16 cellular contexts compared by ENCODE assay signal in the genomic region with DNA sequence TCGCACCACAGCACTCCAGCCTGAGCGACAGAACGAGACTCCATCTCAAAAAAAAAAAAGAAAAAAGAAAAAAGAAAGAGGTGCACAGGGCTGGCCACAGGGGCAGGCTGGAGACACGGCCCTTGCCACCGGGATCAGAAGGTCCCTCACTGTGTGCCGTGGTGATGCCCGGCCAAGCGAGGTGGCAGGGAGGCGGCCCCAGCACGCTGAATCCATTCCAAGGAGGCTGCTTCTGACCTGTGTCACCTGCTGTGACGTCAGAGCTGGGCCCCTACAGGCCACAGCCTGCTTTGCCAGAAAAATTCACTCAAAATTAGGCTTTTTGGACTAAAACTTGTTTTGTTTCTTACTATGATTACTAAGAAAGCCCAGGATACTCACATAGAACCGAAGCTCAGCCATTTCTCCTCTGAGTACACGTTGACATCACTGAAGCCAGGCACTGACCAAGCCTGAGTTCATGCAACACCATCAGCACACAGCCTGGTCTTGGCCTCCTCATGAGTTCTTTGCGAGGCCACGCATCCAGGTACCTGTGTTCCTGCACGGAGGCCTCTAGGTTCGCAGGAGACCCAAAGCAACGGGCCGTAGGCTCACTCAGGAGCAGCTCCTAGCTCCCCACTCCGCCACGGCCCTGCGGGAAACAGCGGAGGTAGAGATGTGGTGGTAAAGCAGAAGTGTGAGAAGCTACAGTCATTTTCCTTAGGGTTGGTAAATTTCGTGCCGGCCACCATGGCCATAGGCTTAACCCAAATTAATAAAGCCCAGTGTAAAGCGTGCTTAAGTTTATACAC.
DNase-seq lines count a peak whose midpoint lies in the region; ATAC-seq, FAIRE-seq and TF ChIP-seq lines count a peak whose summit lies in the region.
"Had no signal": no experiment of that assay in that cellular context is flagged by ENCODE, and none has a peak within 500 bp of the region (broad histone marks: within the 10 kb centered on the region; RNA-seq: fewer than 3 reads in every experiment).

No MANE protein-coding gene starts in this region.

- H3K27ac Mint-ChIP-seq in endodermal cell = no peak overlapping the region
- H3K27ac Mint-ChIP-seq in naive thymus-derived CD8-positive, alpha-beta T cell = no peak overlapping the region
- H3K27ac Mint-ChIP-seq: B cell; CD4-positive, alpha-beta T cell; GM23338 had no signal

- H3F3A ChIP-seq in PC-9 (ENCODE audit: insufficient read depth, low read depth) = no peaks in the 10 kb centered on the region

- TF ChIP-seq POLR2A in HepG2 (IDR thresholded peaks at IDR 0.05; ENCODE audit: insufficient read depth in 1 of 2, low read depth in 2 of 2, low read length in 2 of 2) (no peak), right lobe of liver (IDR thresholded peaks at IDR 0.05) (no peak), GM12892 (IDR thresholded peaks at IDR 0.05; ENCODE audit: low read depth, low read length) (no peak)

- POLR2A ChIA-PET in HepG2 (lab: Yijun Ruan, JAX) (no interaction called here), PC-9 (lab: Charles Lee; ENCODE audit: unreplicated experiment) (no interaction called here)
- POLR2A ChIA-PET in naive thymus-derived CD8-positive, alpha-beta T cell (lab: Charles Lee) = no interaction called here

- intact Hi-C loops in HepG2 (cut with micrococcal nuclease; ENCODE audit: unreplicated experiment) (no loop called here), right lobe of liver (cut with DNase I) (no loop called here), PC-9 (cut with micrococcal nuclease; ENCODE audit: unreplicated experiment) (no loop called here)

- H3K4me1 Mint-ChIP-seq in endodermal cell = no peaks in the 10 kb centered on the region
- H3K4me1 Mint-ChIP-seq in naive thymus-derived CD8-positive, alpha-beta T cell = peaks cover 0 to 4% (median 0%) of the 10 kb centered on the region in 4 donors
- H3K4me1 Mint-ChIP-seq: B cell, GM23338 had no signal

- no peak for TF ChIP-seq RAD21 in HepG2 (CRISPR knock-in tag; IDR thresholded peaks at IDR 0.05)

- H3K27me3 Mint-ChIP-seq in endodermal cell (ENCODE audit: insufficient read depth) = no peaks in the 10 kb centered on the region
- H3K27me3 Mint-ChIP-seq in naive thymus-derived CD8-positive, alpha-beta T cell = peaks cover 0 to 3% (median 0%) of the 10 kb centered on the region in 5 donors
- H3K27me3 Mint-ChIP-seq: CD4-positive, alpha-beta T cell had no signal

- peaks cover 4% of the 10 kb centered on the region for H3K9me3 Mint-ChIP-seq in endodermal cell
- H3K9me3 Mint-ChIP-seq in naive thymus-derived CD8-positive, alpha-beta T cell = no peaks in the 10 kb centered on the region
- H3K9me3 Mint-ChIP-seq: CD4-positive, alpha-beta T cell had no signal

- no peaks in the 10 kb centered on the region for H3K4me1 ChIP-seq in HepG2 (ENCODE audit: insufficient read depth, low read length)
- no peaks in the 10 kb centered on the region for H3K4me1 ChIP-seq in right lobe of liver
- no peaks in the 10 kb centered on the region for H3K4me1 ChIP-seq in endodermal cell (ENCODE audit: control insufficient read depth, insufficient read depth, low read length)
- H3K4me1 ChIP-seq in osteoblast (ENCODE audit: insufficient read depth, low read length) = peaks cover 23% of the 10 kb centered on the region
- H3K4me1 ChIP-seq in PC-9 (replicated peaks; ENCODE audit: insufficient read depth) = no peaks in the 10 kb centered on the region

- ATAC-seq in HepG2 (peak; percentile 47; the same call in 2 of the 3 replicates), right lobe of liver (no peak)
- ATAC-seq in naive thymus-derived CD8-positive, alpha-beta T cell = no peak
- ATAC-seq: GM12878, GM23338 had no signal

- H3K4me3 ChIP-seq in HepG2 (replicated peaks in 1 of 3; ENCODE audit: insufficient read depth in 1 of 3, low read depth in 2 of 3, low read length in 3 of 3) (no peak overlapping the region), right lobe of liver (no peak overlapping the region), endodermal cell (ENCODE audit: low read length) (no peak overlapping the region), osteoblast (ENCODE audit: insufficient read depth, low read length) (no peak overlapping the region), PC-9 (no peak overlapping the region)
- H3K4me3 ChIP-seq: GM12878, GM23338 had no signal

- no peaks in the 10 kb centered on the region for H4K20me1 ChIP-seq in HepG2 (ENCODE audit: insufficient read depth, low read length)
- no peaks in the 10 kb centered on the region for H4K20me1 ChIP-seq in osteoblast (ENCODE audit: insufficient read depth, low read length)
- no peaks in the 10 kb centered on the region for H4K20me1 ChIP-seq in PC-9 (ENCODE audit: insufficient read depth)

- no peak overlapping the region for H3K4me3 Mint-ChIP-seq in endodermal cell
- H3K4me3 Mint-ChIP-seq in naive thymus-derived CD8-positive, alpha-beta T cell = no peak overlapping the region
- H3K4me3 Mint-ChIP-seq: B cell; CD4-positive, alpha-beta T cell; GM23338 had no signal

- TF ChIP-seq CTCF in HepG2 (CRISPR knock-in tag; IDR thresholded peaks at IDR 0.05) (no peak), right lobe of liver (IDR thresholded peaks at IDR 0.05) (no peak), endodermal cell (conservative IDR thresholded peaks at IDR 0.05) (peak; percentile 11), osteoblast (IDR thresholded peaks at IDR 0.05; ENCODE audit: extremely low read depth, low read depth, low read length) (no peak), PC-9 (conservative IDR thresholded peaks at IDR 0.05) (no peak)

- CTCF ChIA-PET in HepG2 (lab: Yijun Ruan, JAX; ENCODE audit: low intra/inter-chr PET ratio, low total read pairs) = no interaction called here
- CTCF ChIA-PET in PC-9 (lab: Charles Lee) = no interaction called here

- peaks cover 10 to 66% of the 10 kb centered on the region in 2 experiments; a peak in 4 of 5 replicates for H3K27me3 ChIP-seq in HepG2 (ENCODE audit: control insufficient read depth in 1 of 2, insufficient read depth in 2 of 2, low read length in 2 of 2)
- H3K27me3 ChIP-seq in right lobe of liver = no peaks in the 10 kb centered on the region
- H3K27me3 ChIP-seq in endodermal cell (ENCODE audit: control insufficient read depth, insufficient read depth, low read length, poor library complexity, severe bottlenecking) = no peaks in the 10 kb centered on the region
- H3K27me3 ChIP-seq in osteoblast (ENCODE audit: insufficient read depth, low read length) = no peaks in the 10 kb centered on the region
- H3K27me3 ChIP-seq in PC-9 (ENCODE audit: insufficient read depth, low read depth) = peaks cover 72% of the 10 kb centered on the region

- FAIRE-seq in HepG2 (lab: Jason Lieb, UNC) (no peak), GM12892 (lab: Jason Lieb, UNC) (no peak)
- FAIRE-seq: GM12878 had no signal

- no peaks in the 10 kb centered on the region for H3K9me2 ChIP-seq in PC-9 (ENCODE audit: insufficient read depth)

- H2AFZ ChIP-seq in HepG2 (ENCODE audit: low read length) (no peak overlapping the region), osteoblast (ENCODE audit: low read length) (no peak overlapping the region), PC-9 (no peak overlapping the region)
- H2AFZ ChIP-seq: GM23338 had no signal

- H3K9ac ChIP-seq in HepG2 (ENCODE audit: insufficient read depth, low read depth, low read length) (no peak overlapping the region), endodermal cell (ENCODE audit: extremely low read depth, low read length, poor library complexity, severe bottlenecking) (no peak overlapping the region)

- no peaks in the 10 kb centered on the region for H3K79me2 ChIP-seq in HepG2 (ENCODE audit: insufficient read depth, low read length)
- H3K79me2 ChIP-seq in osteoblast (ENCODE audit: insufficient read depth, low read length) = no peaks in the 10 kb centered on the region
- no peaks in the 10 kb centered on the region for H3K79me2 ChIP-seq in PC-9 (ENCODE audit: low read depth)

- WGBS in HepG2 (ENCODE audit: low lambda C conversion rate) = 40% methylated on average over 26 of the region's 26 CpGs
- WGBS in right lobe of liver (ENCODE audit: insufficient coverage, low coverage, low lambda C conversion rate, missing lambda C conversion rate) = 80% methylated on average over 21 of the region's 26 CpGs
- 87 to 90% methylated on average over 22 to 26 of the region's 26 CpGs for WGBS in endodermal cell (ENCODE audit: insufficient coverage in 1 of 2, insufficient read length in 1 of 2), 2 experiments

- TF ChIP-seq EP300 in HepG2 (IDR thresholded peaks at IDR 0.05; ENCODE audit: low read depth in 2 of 2, low read length in 2 of 2) (no peak), HepG2 (CRISPR knock-in tag; IDR thresholded peaks at IDR 0.05; ENCODE audit: borderline replicate concordance) (no peak)

- BruUV-seq in HepG2 (replicated peaks; lab: Mats Ljungman, UMichigan) = no TSS peak
- BruUV-seq in PC-9 (replicated peaks; lab: Mats Ljungman, UMichigan) = no TSS peak

- H3K4me2 ChIP-seq in HepG2 (ENCODE audit: low read depth, low read length) = no peak overlapping the region
- H3K4me2 ChIP-seq in osteoblast (ENCODE audit: insufficient read depth, low read length) = no peak overlapping the region
- no peak overlapping the region for H3K4me2 ChIP-seq in PC-9
- H3K4me2 ChIP-seq: GM23338 had no signal

- no peaks in the 10 kb centered on the region for H3K36me3 Mint-ChIP-seq in endodermal cell (ENCODE audit: low read depth)
- H3K36me3 Mint-ChIP-seq in naive thymus-derived CD8-positive, alpha-beta T cell = no peaks in the 10 kb centered on the region

- in situ Hi-C loops in HepG2 (cut with HindIII; ENCODE audit: extremely low pct_ligation_motif_present, low pct_unique_long_range_greater_than_20kb) = no loop called here

- H3K36me3 ChIP-seq in HepG2 (replicated peaks in 1 of 2; ENCODE audit: control insufficient read depth in 1 of 2, insufficient read depth in 2 of 2, low read length in 2 of 2) = no peaks in the 10 kb centered on the region
- H3K36me3 ChIP-seq in right lobe of liver = no peaks in the 10 kb centered on the region
- H3K36me3 ChIP-seq in endodermal cell (ENCODE audit: control insufficient read depth, insufficient read depth, low read length) = no peaks in the 10 kb centered on the region
- H3K36me3 ChIP-seq in osteoblast (ENCODE audit: insufficient read depth, low read length) = no peaks in the 10 kb centered on the region
- H3K36me3 ChIP-seq in PC-9 (ENCODE audit: low read depth) = no peaks in the 10 kb centered on the region

- no peak for DNase-seq in HepG2 (ENCODE audit: low spot score)
- DNase-seq in right lobe of liver = no peak
- DNase-seq in endodermal cell = peak; percentile 34
- DNase-seq in osteoblast (ENCODE audit: insufficient read length, low spot score, missing footprints) = peak; percentile 56
- no peak for DNase-seq in naive thymus-derived CD8-positive, alpha-beta T cell
- no peak for DNase-seq in GM12892 (ENCODE audit: insufficient read length)
- DNase-seq in PC-9 = no peak
- DNase-seq: ACHN; C1 segment of cervical spinal cord; Calu3; CD4-positive, alpha-beta T cell; DMS 273 treated with DMSO at 0.1 percent for 48 hours; H7 had no signal

- H3K27ac ChIP-seq in HepG2 (ENCODE audit: extremely low read length, insufficient read depth, low read length) (no peak overlapping the region), right lobe of liver (no peak overlapping the region), endodermal cell (ENCODE audit: low read depth, low read length) (no peak overlapping the region), osteoblast (ENCODE audit: low read depth, low read length) (no peak overlapping the region), PC-9 (no peak overlapping the region)

- H3K9me3 ChIP-seq in HepG2 (ENCODE audit: low read length) (no peaks in the 10 kb centered on the region), right lobe of liver (no peaks in the 10 kb centered on the region), endodermal cell (ENCODE audit: control insufficient read depth, low read length) (no peaks in the 10 kb centered on the region), osteoblast (ENCODE audit: low read depth, low read length) (no peaks in the 10 kb centered on the region), PC-9 (ENCODE audit: insufficient read depth, low read depth) (no peaks in the 10 kb centered on the region)

Comparison
In these comparisons a context has a peak if more than half of its experiments do, and no peak if none do; other contexts are left out.
1. DNase-seq: peak in endodermal cell (single experiment) and osteoblast (single experiment); none in HepG2 (single experiment), right lobe of liver (0 of 3), naive thymus-derived CD8-positive, alpha-beta T cell (0 of 10), GM12892 (single experiment) and PC-9 (0 of 2).